ENCODE assay signal across 18 cellular contexts in the genomic region with DNA sequence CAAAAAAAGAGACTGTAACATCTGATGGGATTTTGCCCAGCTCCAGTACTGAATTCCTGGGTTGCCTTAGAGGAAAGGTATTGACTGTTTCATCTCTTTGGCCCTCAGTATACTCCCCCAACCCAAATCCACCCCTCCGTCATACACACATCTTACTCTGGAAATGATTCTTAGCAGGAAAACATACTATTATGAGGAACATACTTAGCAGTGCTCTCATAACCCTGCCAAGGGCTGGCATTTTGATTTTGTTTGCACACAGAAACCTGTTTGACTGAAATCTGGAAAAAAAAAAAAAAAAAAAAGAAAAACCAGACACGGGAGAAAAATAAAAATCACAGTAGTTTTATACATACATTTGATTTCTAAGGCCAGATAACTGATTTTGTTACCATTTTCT. TPM values are rescaled to one million over a fixed set of nuclear protein-coding genes. Genes with fewer than 3 reads are reported as not detected.
A peak's percentile ranks its signal among the peaks of the same experiment; 100 is the strongest.
DNase-seq lines count a peak whose midpoint lies in the region; ATAC-seq and TF ChIP-seq lines count a peak whose summit lies in the region.
"Had no signal": no experiment of that assay in that cellular context is flagged by ENCODE, and none has a peak within 500 bp of the region (broad histone marks: within the 10 kb centered on the region; RNA-seq: fewer than 3 reads in every experiment).

No MANE protein-coding gene starts in this region.

- H3K27ac ChIP-seq in C4-2B (peak overlapping the region; percentile 62; the same call in 1 of the 2 replicates), VCaP (peak overlapping the region; percentile 89), right lobe of liver (peak overlapping the region; percentile 10 to 36 (median 24)), coronary artery (no peak overlapping the region)
- H3K27ac ChIP-seq: HL-60 had no signal

- no peak overlapping the region for H3K4me3 Mint-ChIP-seq in activated T-helper 17 cell treated with anti-CD3 and anti-CD28 coated beads, Interleukin-2, amount 50 U/mL, for 72 hours
- H3K4me3 Mint-ChIP-seq: CD4-positive, alpha-beta T cell; GM23338 had no signal

- H3K27me3 Mint-ChIP-seq in activated T-helper 17 cell treated with anti-CD3 and anti-CD28 coated beads, Interleukin-2, amount 50 U/mL, for 72 hours = no peaks in the 10 kb centered on the region
- H3K27me3 Mint-ChIP-seq: CD4-positive, alpha-beta T cell had no signal

- 35% methylated on average over 2 of the region's 2 CpGs for WGBS in right lobe of liver (ENCODE audit: insufficient coverage, low coverage, low lambda C conversion rate, missing lambda C conversion rate)

- intact Hi-C loops in right lobe of liver (cut with DNase I) = no loop called here

- no peak for TF ChIP-seq CTCF in C4-2B (conservative IDR thresholded peaks at IDR 0.05)
- no peak for TF ChIP-seq CTCF in VCaP (conservative IDR thresholded peaks at IDR 0.05)
- no peak for TF ChIP-seq CTCF in right lobe of liver (IDR thresholded peaks at IDR 0.05)
- TF ChIP-seq CTCF in coronary artery (IDR thresholded peaks at IDR 0.05) = no peak

- H3K36me3 Mint-ChIP-seq in activated T-helper 17 cell treated with anti-CD3 and anti-CD28 coated beads, Interleukin-2, amount 50 U/mL, for 72 hours (ENCODE audit: low read depth) = no peaks in the 10 kb centered on the region

- no peak for DNase-seq in right lobe of liver
- DNase-seq in coronary artery (ENCODE audit: low spot score) = no peak
- DNase-seq: ACHN; BE2C; C1 segment of cervical spinal cord; CD4-positive, alpha-beta T cell; DMS153; DMS79; GF-D8; HCEC 1CT; IMR-90 had no signal

- no peak overlapping the region for H3K4me3 ChIP-seq in right lobe of liver
- H3K4me3 ChIP-seq in coronary artery = no peak overlapping the region
- H3K4me3 ChIP-seq: GM23338, K562 had no signal

- no peaks in the 10 kb centered on the region for H3K9me3 ChIP-seq in right lobe of liver
- H3K9me3 ChIP-seq: BE2C had no signal

- H3K36me3 ChIP-seq in right lobe of liver = no peaks in the 10 kb centered on the region
- H3K36me3 ChIP-seq: BE2C had no signal

- no peaks in the 10 kb centered on the region for H3K9me3 Mint-ChIP-seq in activated T-helper 17 cell treated with anti-CD3 and anti-CD28 coated beads, Interleukin-2, amount 50 U/mL, for 72 hours
- H3K9me3 Mint-ChIP-seq: CD4-positive, alpha-beta T cell; GM23338 had no signal

- peak; percentile 12 to 25 (median 20) for ATAC-seq in right lobe of liver
- no peak for ATAC-seq in GM19035 (IDR thresholded peaks at IDR 0.05; ENCODE audit: unreplicated experiment)
- ATAC-seq in activated T-helper 17 cell treated with anti-CD3 and anti-CD28 coated beads, Interleukin-2, amount 50 U/mL, for 72 hours (replicated peaks) = no peak
- ATAC-seq: GM23338, K562 had no signal

- no peaks in the 10 kb centered on the region for H3K27me3 ChIP-seq in right lobe of liver
- H3K27me3 ChIP-seq: BE2C had no signal

- peaks cover 0 to 15% (median 0%) of the 10 kb centered on the region in 4 donors for H3K4me1 ChIP-seq in right lobe of liver
- H3K4me1 ChIP-seq: BE2C had no signal

- no peak overlapping the region for H3K27ac Mint-ChIP-seq in activated T-helper 17 cell treated with anti-CD3 and anti-CD28 coated beads, Interleukin-2, amount 50 U/mL, for 72 hours
- H3K27ac Mint-ChIP-seq: CD4-positive, alpha-beta T cell; GM23338 had no signal

- TF ChIP-seq POLR2A in right lobe of liver (IDR thresholded peaks at IDR 0.05) = no peak

- H3K4me1 Mint-ChIP-seq in activated T-helper 17 cell treated with anti-CD3 and anti-CD28 coated beads, Interleukin-2, amount 50 U/mL, for 72 hours = no peaks in the 10 kb centered on the region

RNA-seq across cellular contexts. Expression of a gene that starts 19.4 kb away (rescaled TPM):
- total RNA-seq in right lobe of liver = 10 to 100 TPM; 18.5 to 77.5 (median 47.3) TPM
- under 1 TPM in 1 of 2 donors, not detected in 1; 0.03 TPM for total RNA-seq in activated T-helper 17 cell treated with anti-CD3 and anti-CD28 coated beads, Interleukin-2, amount 50 U/mL, for 72 hours
- total RNA-seq: CD4-positive, alpha-beta T cell had no signal

Comparison
In these comparisons a context has a peak if more than half of its experiments do, and no peak if none do; other contexts are left out.
1. H3K27ac ChIP-seq: peak in C4-2B (single experiment), VCaP (single experiment) and right lobe of liver (3 of 3); none in coronary artery (0 of 2).
2. ATAC-seq: peak in right lobe of liver (4 of 4); none in GM19035 (single experiment) and activated T-helper 17 cell treated with anti-CD3 and anti-CD28 coated beads, Interleukin-2, amount 50 U/mL, for 72 hours (single experiment).
3. RNA of a gene that starts 19.4 kb away (total RNA-seq): 18.5 to 77.5 TPM in right lobe of liver; 0.03 TPM in activated T-helper 17 cell treated with anti-CD3 and anti-CD28 coated beads, Interleukin-2, amount 50 U/mL, for 72 hours; every median in the first group is over 10 times any median in the second.